Comparison of ENCODE assay signal across 10 cellular contexts in the genomic region with DNA sequence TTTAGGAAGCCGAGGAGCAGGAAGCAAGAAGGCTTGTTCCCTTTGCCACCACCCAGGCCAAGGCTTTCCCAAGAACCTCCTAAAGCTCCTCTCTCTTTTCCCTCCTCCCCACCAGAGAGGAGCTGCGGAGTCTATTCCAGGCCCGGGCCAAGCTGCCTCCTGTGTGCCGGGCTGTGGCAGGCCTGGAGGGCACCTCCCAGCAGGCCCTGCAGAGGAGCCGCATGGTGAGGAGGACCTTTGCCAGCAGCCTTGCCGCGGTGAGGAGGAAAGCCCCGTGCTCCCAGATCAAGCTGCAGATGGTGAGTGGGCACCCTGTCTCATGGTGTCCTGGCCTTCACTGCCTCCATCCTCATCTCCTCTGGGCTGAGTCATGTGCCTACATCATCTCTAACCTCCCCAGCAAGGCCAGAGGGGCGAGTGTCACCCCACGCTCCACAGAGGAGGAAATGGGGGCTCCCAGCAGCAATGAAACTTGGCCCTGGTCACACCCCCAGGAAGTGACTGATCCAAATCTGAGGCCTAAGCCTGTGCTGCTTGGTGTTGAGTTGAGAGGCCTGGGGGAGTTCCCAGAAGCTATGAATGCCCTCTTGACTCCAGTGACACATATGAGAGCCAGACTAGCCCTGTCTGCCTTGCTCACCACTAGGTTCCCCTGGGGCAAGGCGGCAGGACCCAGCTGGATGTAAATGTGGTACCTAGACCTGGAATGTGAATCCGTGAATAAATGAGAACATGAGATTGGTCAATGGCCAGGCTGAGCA.
DNase-seq lines count a peak whose midpoint lies in the region; ATAC-seq lines count a peak whose summit lies in the region.
"Had no signal": no experiment of that assay in that cellular context is flagged by ENCODE, and none has a peak within 500 bp of the region (broad histone marks: within the 10 kb centered on the region; RNA-seq: fewer than 3 reads in every experiment).

No MANE protein-coding gene starts in this region.

- no peaks in the 10 kb centered on the region for H3K4me1 Mint-ChIP-seq in activated naive CD4-positive, alpha-beta T cell treated with anti-CD3 and anti-CD28 coated beads for 36 hours (ENCODE audit: low read depth)
- no peaks in the 10 kb centered on the region for H3K4me1 Mint-ChIP-seq in activated naive CD8-positive, alpha-beta T cell treated with anti-CD3 and anti-CD28 coated beads, Interleukin-2, amount 50 U/mL, for 24 hours
- H3K4me1 Mint-ChIP-seq in stimulated activated effector memory CD8-positive, alpha-beta T cell treated with anti-CD3 and anti-CD28 coated beads, Interleukin-12 subunit alpha, Interleukin-12 subunit beta, amount 100 ng/mL, for 72 hours, result no peaks in the 10 kb centered on the region

- no peaks in the 10 kb centered on the region for H3K36me3 Mint-ChIP-seq in activated naive CD4-positive, alpha-beta T cell treated with anti-CD3 and anti-CD28 coated beads for 36 hours (ENCODE audit: low read depth)
- H3K36me3 Mint-ChIP-seq in activated naive CD8-positive, alpha-beta T cell treated with anti-CD3 and anti-CD28 coated beads, Interleukin-2, amount 50 U/mL, for 24 hours (ENCODE audit: low read depth), result no peaks in the 10 kb centered on the region
- H3K36me3 Mint-ChIP-seq in stimulated activated effector memory CD8-positive, alpha-beta T cell treated with anti-CD3 and anti-CD28 coated beads, Interleukin-12 subunit alpha, Interleukin-12 subunit beta, amount 100 ng/mL, for 72 hours, result no peaks in the 10 kb centered on the region

- ATAC-seq in HG03432 (IDR thresholded peaks at IDR 0.05; ENCODE audit: unreplicated experiment), result peak; percentile 62
- peak; percentile 74 for ATAC-seq in activated naive CD8-positive, alpha-beta T cell treated with anti-CD3 and anti-CD28 coated beads, Interleukin-2, amount 50 U/mL, for 24 hours
- ATAC-seq in stimulated activated effector memory CD8-positive, alpha-beta T cell treated with anti-CD3 and anti-CD28 coated beads, Interleukin-12 subunit alpha, Interleukin-12 subunit beta, amount 100 ng/mL, for 72 hours, result peak; percentile 81

- intact Hi-C loops in activated naive CD4-positive, alpha-beta T cell treated with anti-CD3 and anti-CD28 coated beads for 36 hours (cut with micrococcal nuclease), result no loop called here

- H3K27ac Mint-ChIP-seq in activated naive CD4-positive, alpha-beta T cell treated with anti-CD3 and anti-CD28 coated beads for 36 hours, result no peak overlapping the region
- no peak overlapping the region for H3K27ac Mint-ChIP-seq in activated naive CD8-positive, alpha-beta T cell treated with anti-CD3 and anti-CD28 coated beads, Interleukin-2, amount 50 U/mL, for 24 hours
- H3K27ac Mint-ChIP-seq in stimulated activated effector memory CD8-positive, alpha-beta T cell treated with anti-CD3 and anti-CD28 coated beads, Interleukin-12 subunit alpha, Interleukin-12 subunit beta, amount 100 ng/mL, for 72 hours, result no peak overlapping the region

- H3K4me3 Mint-ChIP-seq in activated naive CD4-positive, alpha-beta T cell treated with anti-CD3 and anti-CD28 coated beads for 36 hours, result no peak overlapping the region
- H3K4me3 Mint-ChIP-seq in activated naive CD8-positive, alpha-beta T cell treated with anti-CD3 and anti-CD28 coated beads, Interleukin-2, amount 50 U/mL, for 24 hours, result no peak overlapping the region
- no peak overlapping the region for H3K4me3 Mint-ChIP-seq in stimulated activated effector memory CD8-positive, alpha-beta T cell treated with anti-CD3 and anti-CD28 coated beads, Interleukin-12 subunit alpha, Interleukin-12 subunit beta, amount 100 ng/mL, for 72 hours

- peaks cover 7% of the 10 kb centered on the region for H3K27me3 Mint-ChIP-seq in activated naive CD4-positive, alpha-beta T cell treated with anti-CD3 and anti-CD28 coated beads for 36 hours (ENCODE audit: low read depth)
- no peaks in the 10 kb centered on the region for H3K27me3 Mint-ChIP-seq in activated naive CD8-positive, alpha-beta T cell treated with anti-CD3 and anti-CD28 coated beads, Interleukin-2, amount 50 U/mL, for 24 hours

- CTCF ChIA-PET in activated naive CD4-positive, alpha-beta T cell treated with anti-CD3 and anti-CD28 coated beads for 36 hours (lab: Charles Lee), result no interaction called here

- no peaks in the 10 kb centered on the region for H3K9me3 Mint-ChIP-seq in activated naive CD4-positive, alpha-beta T cell treated with anti-CD3 and anti-CD28 coated beads for 36 hours
- no peaks in the 10 kb centered on the region for H3K9me3 Mint-ChIP-seq in activated naive CD8-positive, alpha-beta T cell treated with anti-CD3 and anti-CD28 coated beads, Interleukin-2, amount 50 U/mL, for 24 hours
- no peaks in the 10 kb centered on the region for H3K9me3 Mint-ChIP-seq in stimulated activated effector memory CD8-positive, alpha-beta T cell treated with anti-CD3 and anti-CD28 coated beads, Interleukin-12 subunit alpha, Interleukin-12 subunit beta, amount 100 ng/mL, for 72 hours

- peak; percentile 32 for DNase-seq in activated naive CD4-positive, alpha-beta T cell treated with anti-CD3 and anti-CD28 coated beads for 36 hours
- DNase-seq in activated naive CD4-positive, alpha-beta T cell (lab: John Stamatoyannopoulos, UW), result no peak
- peak; percentile 5 for DNase-seq in activated naive CD8-positive, alpha-beta T cell treated with anti-CD3 and anti-CD28 coated beads, Interleukin-2, amount 50 U/mL, for 24 hours
- DNase-seq in stimulated activated effector memory CD8-positive, alpha-beta T cell treated with anti-CD3 and anti-CD28 coated beads, Interleukin-12 subunit alpha, Interleukin-12 subunit beta, amount 100 ng/mL, for 72 hours (ENCODE audit: low spot score in 2 of 2), result no peak
- DNase-seq in NCI-H2227 treated with DMSO at 0.1 percent for 48 hours (lab: John Stamatoyannopoulos, UW), result no peak
- no peak for DNase-seq in NCI-H82 (lab: John Stamatoyannopoulos, UW)
- DNase-seq in UCSD-AML1 (lab: John Stamatoyannopoulos, UW; ENCODE audit: unreplicated experiment), result no peak
- DNase-seq: Kasumi-1, NCI-H187 treated with DMSO at 0.1 percent for 48 hours had no signal

Comparison
In these comparisons a context has a peak if more than half of its experiments do, and no peak if none do; other contexts are left out.
1. DNase-seq: peak in activated naive CD4-positive, alpha-beta T cell treated with anti-CD3 and anti-CD28 coated beads for 36 hours (single experiment) and activated naive CD8-positive, alpha-beta T cell treated with anti-CD3 and anti-CD28 coated beads, Interleukin-2, amount 50 U/mL, for 24 hours (single experiment); none in activated naive CD4-positive, alpha-beta T cell (0 of 4), stimulated activated effector memory CD8-positive, alpha-beta T cell treated with anti-CD3 and anti-CD28 coated beads, Interleukin-12 subunit alpha, Interleukin-12 subunit beta, amount 100 ng/mL, for 72 hours (0 of 2), NCI-H2227 treated with DMSO at 0.1 percent for 48 hours (single experiment), NCI-H82 (single experiment) and UCSD-AML1 (single experiment).
2. Peak in every context shown above with its lines, with median percentiles within 50 percentile points of each other: ATAC-seq.